8 cellular contexts compared by ENCODE assay signal in the genomic region with DNA sequence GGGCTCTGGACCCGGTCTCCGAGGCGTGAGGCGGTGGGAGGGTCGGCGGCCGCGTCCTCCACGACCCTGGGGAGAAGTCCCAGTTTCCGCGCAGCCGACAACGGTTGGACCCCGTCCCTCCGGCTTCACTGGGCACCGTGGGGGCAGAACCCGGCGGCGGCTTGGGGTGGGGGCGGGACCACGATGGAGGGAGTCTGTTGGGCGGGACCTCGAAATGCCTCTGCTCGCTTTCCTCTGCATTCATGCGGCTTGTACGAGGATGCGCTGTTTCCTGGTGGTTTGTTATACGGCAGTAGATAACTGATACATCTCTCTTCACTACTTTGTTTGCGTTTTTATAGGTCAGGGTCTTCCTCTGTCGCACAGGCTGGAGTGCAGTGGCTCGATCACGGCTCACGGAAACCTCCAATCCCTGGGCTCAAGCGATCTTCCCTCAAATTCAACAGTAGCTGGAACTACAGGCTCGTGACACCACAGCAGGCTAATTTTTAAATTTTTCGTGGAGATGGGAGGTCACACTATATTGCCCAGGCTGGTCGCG. TPM values are rescaled to one million over a fixed set of nuclear protein-coding genes. Genes with fewer than 3 reads are reported as not detected.
DNase-seq lines count a peak whose midpoint lies in the region; ATAC-seq, FAIRE-seq and TF ChIP-seq lines count a peak whose summit lies in the region.

No MANE protein-coding gene starts in this region.

- ATAC-seq in K562, result peak; percentile 17

- in situ Hi-C loops in K562 (cut with MboI), result loop anchor here (5.0 to 10.0 kb wide), 2 partner anchors 166 to 658 kb away; no protein-coding TSS in a partner anchor

- FAIRE-seq in K562 (lab: Jason Lieb, UNC) (no peak), GM12892 (lab: Jason Lieb, UNC) (no peak)

- peak overlapping the region; percentile 99 for H2AFZ ChIP-seq in K562 (ENCODE audit: low read depth, low read length)

- no peaks in the 10 kb centered on the region for H3K9me1 ChIP-seq in K562 (ENCODE audit: control insufficient read depth, insufficient read depth, low read length)

- peak overlapping the region; percentile 87 for H3K4me2 ChIP-seq in K562 (ENCODE audit: insufficient read depth, low read length)

- TF ChIP-seq RAD21 in K562 (CRISPR knock-in tag; conservative IDR thresholded peaks at IDR 0.05 in 1 of 2, IDR thresholded peaks at IDR 0.05 in 1 of 2), result no peak

- intact Hi-C loops in K562 (cut with micrococcal nuclease), result loop anchor here (5.0 kb wide), 2 partner anchors 481 to 586 kb away; no protein-coding TSS in a partner anchor
- intact Hi-C loops in spleen (cut with DNase I; ENCODE audit: low total_unique reads), result loop anchor here (10.0 kb wide), 2 partner anchors 358 to 478 kb away; partner anchors contain the start of gene ZNF266

- H3K9me3 ChIP-seq in K562 (replicated peaks; ENCODE audit: control insufficient read depth, insufficient read depth, low read depth, low read length) (peaks cover 5% of the 10 kb centered on the region; the same call in 1 of the 2 replicates), spleen (no peaks in the 10 kb centered on the region)

- POLR2A ChIA-PET in K562 (lab: Yijun Ruan, JAX), result interaction anchor here (0.7 to 1.0 kb wide), 2 partner anchors 20 to 145 kb away, joined by 3 read pairs; no protein-coding TSS in a partner anchor

- H3K27me3 Mint-ChIP-seq in T-helper 1 cell treated with Interleukin-12 subunit alpha and Interleukin-12 subunit beta and Interleukin-4 antibody, amounts not matched to agents 30 μg/mL and 1 μg/mL, for 36 hours (ENCODE audit: low read depth), result no peaks in the 10 kb centered on the region

- WGBS in K562 (ENCODE audit: insufficient coverage, low coverage, missing lambda C conversion rate), result 28% methylated on average over 28 of the region's 38 CpGs
- 17 to 25% (median 18%) methylated on average over 28 to 38 of the region's 38 CpGs for WGBS in spleen, 5 donors

- H3K4me3 Mint-ChIP-seq in T-helper 1 cell treated with Interleukin-12 subunit alpha and Interleukin-12 subunit beta and Interleukin-4 antibody, amounts not matched to agents 30 μg/mL and 1 μg/mL, for 36 hours, result peak overlapping the region; percentile 90

- H3K36me3 Mint-ChIP-seq in T-helper 1 cell treated with Interleukin-12 subunit alpha and Interleukin-12 subunit beta and Interleukin-4 antibody, amounts not matched to agents 30 μg/mL and 1 μg/mL, for 36 hours (ENCODE audit: low read depth), result peaks cover 5% of the 10 kb centered on the region

- H3K9ac ChIP-seq in K562 (ENCODE audit: insufficient read depth in 1 of 2, low read depth in 2 of 2, low read length in 2 of 2), result peak overlapping the region; percentile 76 to 95

- H3K27me3 ChIP-seq in K562 (ENCODE audit: control insufficient read depth in 2 of 2, insufficient read depth in 2 of 2, low read length in 2 of 2) (no peaks in the 10 kb centered on the region), spleen (replicated peaks in 1 of 7) (no peaks in the 10 kb centered on the region)

- H3K9me3 Mint-ChIP-seq in T-helper 1 cell treated with Interleukin-12 subunit alpha and Interleukin-12 subunit beta and Interleukin-4 antibody, amounts not matched to agents 30 μg/mL and 1 μg/mL, for 36 hours, result peaks cover 4% of the 10 kb centered on the region

- H3K27ac Mint-ChIP-seq in T-helper 1 cell treated with Interleukin-12 subunit alpha and Interleukin-12 subunit beta and Interleukin-4 antibody, amounts not matched to agents 30 μg/mL and 1 μg/mL, for 36 hours, result peak overlapping the region; percentile 85

- TF ChIP-seq POLR2A in K562 (conservative IDR thresholded peaks at IDR 0.05) (peak; percentile 43; the same call in 1 of the 2 replicates), spleen (IDR thresholded peaks at IDR 0.05) (no peak), GM12892 (IDR thresholded peaks at IDR 0.05; ENCODE audit: low read depth, low read length) (no peak)

- TF ChIP-seq EP300 in K562 (IDR thresholded peaks at IDR 0.05; ENCODE audit: low read length), result no peak

- H4K20me1 ChIP-seq in K562 (replicated peaks; ENCODE audit: control insufficient read depth, insufficient read depth, low read length), result no peaks in the 10 kb centered on the region

- TF ChIP-seq CTCF in K562 (IDR thresholded peaks at IDR 0.05 in 2 of 3, conservative IDR thresholded peaks at IDR 0.05 in 1 of 3; ENCODE audit: insufficient read depth in 2 of 3, low read depth in 1 of 3, low read length in 3 of 3), result no peak
- no peak for TF ChIP-seq CTCF in spleen (IDR thresholded peaks at IDR 0.05 in 8 of 11, conservative IDR thresholded peaks at IDR 0.05 in 3 of 11)

- H3K79me2 ChIP-seq in K562 (ENCODE audit: control insufficient read depth, insufficient read depth, low read length), result peaks cover 3% of the 10 kb centered on the region; the same call in 1 of the 3 replicates

- H3K27ac ChIP-seq in K562 (ENCODE audit: extremely low read depth, low read depth, low read length), result peak overlapping the region; percentile 93
- peak overlapping the region; percentile 83 to 93 (median 90) for H3K27ac ChIP-seq in spleen

- TSS peak; percentile 85 for BruUV-seq in K562 (replicated peaks; lab: Mats Ljungman, UMichigan)

- CTCF ChIA-PET in K562 (lab: Yijun Ruan, JAX; ENCODE audit: low intra/inter-chr PET ratio), result interaction anchor here (0.7 kb wide), 1 partner anchor 121 kb away, joined by 4 read pairs; no protein-coding TSS in a partner anchor

- H3K4me1 ChIP-seq in K562 (replicated peaks in 1 of 2; ENCODE audit: control insufficient read depth in 2 of 2, insufficient read depth in 2 of 2, low read length in 2 of 2) (peaks cover 24 to 28% of the 10 kb centered on the region in 2 experiments), spleen (peaks cover 3 to 33% (median 15%) of the 10 kb centered on the region in 6 donors)

- DNase-seq in NCI-H2081 (lab: John Stamatoyannopoulos, UW), result peak; percentile 24 to 28
- DNase-seq in NCI-H2081 treated with DMSO at 0.1 percent for 48 hours (lab: John Stamatoyannopoulos, UW), result no peak
- DNase-seq in K562 (ENCODE audit: extremely low read depth in 1 of 4, low spot score in 3 of 4), result peak in 2 of 4 experiments; percentile 23 to 61
- peak; percentile 18 for DNase-seq in iPS-NIHi7 (ENCODE audit: extremely low spot score)
- DNase-seq in spleen, result no peak
- DNase-seq in GM12892 (ENCODE audit: insufficient read length), result no peak
- no peak for DNase-seq in SW 1271 (lab: John Stamatoyannopoulos, UW)

- peaks cover 22% of the 10 kb centered on the region for H3K4me1 Mint-ChIP-seq in T-helper 1 cell treated with Interleukin-12 subunit alpha and Interleukin-12 subunit beta and Interleukin-4 antibody, amounts not matched to agents 30 μg/mL and 1 μg/mL, for 36 hours (ENCODE audit: low read depth)

- H3K4me3 ChIP-seq in K562 (peak overlapping the region; percentile 77), spleen (peak overlapping the region; percentile 50 to 88 (median 61))

- H3K36me3 ChIP-seq in K562 (ENCODE audit: control insufficient read depth, insufficient read depth, low read length) (no peaks in the 10 kb centered on the region), spleen (no peaks in the 10 kb centered on the region)

RNA-seq across cellular contexts. Expression of gene ZNF846, which starts 24.6 kb away (rescaled TPM):
- 16.6 and 37.0 TPM in 2 replicates for total RNA-seq in K562 (2011; cell fraction: chromatin; rRNA removed; ENCODE audit: low replicate concordance)
- total RNA-seq in K562 (2011; cell fraction: nucleolus; rRNA removed), result 12.7 and 14.3 TPM in 2 replicates
- total RNA-seq in K562 (2011; cell fraction: nucleoplasm; rRNA removed), result 18.8 and 24.1 TPM in 2 replicates
- total RNA-seq in K562 (2014; rRNA removed) (4.5 and 5.2 TPM in 2 replicates), K562 (2014; rRNA removed; fragmentation: Illumina TruSeq; extraction: Trizol) (8.5 and 8.6 TPM in 2 replicates), K562 (2015; rRNA removed; fragmentation: Illumina TruSeq; extraction: Trizol) (6.8 and 8.7 TPM in 2 replicates), K562 (2021) (5.1 and 7.8 TPM in 2 replicates), spleen (10 to 100 TPM in 6 of 7 donors, 1 to 10 TPM in 1; 7.8 to 24.0 (median 17.0) TPM)
- polyA plus RNA-seq in K562 (2011; rRNA removed) (6.0 and 8.5 TPM in 2 replicates), K562 (2014; fragmentation: Illumina TruSeq; extraction: Trizol) (6.2 and 6.8 TPM in 2 replicates), K562 (2014; fragmentation: Nextera tagmentation; extraction: Ambion mirVana) (1 to 10 TPM; 4.1 to 4.5 TPM), K562 (2014; rRNA removed) (8.6 and 11.1 TPM in 2 replicates), spleen (1 to 10 TPM; 4.8 to 5.9 (median 5.5) TPM)
- 3.3 and 4.8 TPM in 2 replicates for polyA plus RNA-seq in K562 (2011; cell fraction: cytosol; rRNA removed)
- 8.7 and 13.1 TPM in 2 replicates for polyA plus RNA-seq in K562 (2011; cell fraction: nucleus; rRNA removed)
- 7.9 and 10.4 TPM in 2 replicates for polyA plus RNA-seq in K562 (2012)
- polyA minus RNA-seq in K562 (2011; rRNA and poly(A)+ RNA removed), result 9.9 and 11.9 TPM in 2 replicates
- polyA minus RNA-seq in K562 (2011; cell fraction: cytosol; rRNA and poly(A)+ RNA removed), result 2.0 and 4.5 TPM in 2 replicates
- 9.2 and 10.4 TPM in 2 replicates for polyA minus RNA-seq in K562 (2011; cell fraction: nucleus; rRNA and poly(A)+ RNA removed)
- polyA plus RNA-seq in GM12892 (2012; ENCODE audit: missing spikeins), result 2.8 TPM

RNA-seq across cellular contexts. Expression of gene FBXL12, which starts 25.8 kb away (rescaled TPM):
- 51.6 and 99.0 TPM in 2 replicates for total RNA-seq in K562 (2011; cell fraction: chromatin; rRNA removed; ENCODE audit: low replicate concordance)
- total RNA-seq in K562 (2011; cell fraction: nucleolus; rRNA removed), result 82.6 and 111 TPM in 2 replicates
- total RNA-seq in K562 (2011; cell fraction: nucleoplasm; rRNA removed), result 71.9 and 76.0 TPM in 2 replicates
- total RNA-seq in K562 (2014; rRNA removed) (28.4 and 36.6 TPM in 2 replicates), K562 (2014; rRNA removed; fragmentation: Illumina TruSeq; extraction: Trizol) (11.8 and 12.8 TPM in 2 replicates), K562 (2015; rRNA removed; fragmentation: Illumina TruSeq; extraction: Trizol) (20.0 and 20.1 TPM in 2 replicates), K562 (2021) (37.1 and 37.7 TPM in 2 replicates), spleen (10 to 100 TPM; 19.8 to 31.9 (median 22.9) TPM)
- polyA plus RNA-seq in K562 (2011; rRNA removed) (27.1 and 34.2 TPM in 2 replicates), K562 (2014; fragmentation: Illumina TruSeq; extraction: Trizol) (26.5 and 37.4 TPM in 2 replicates), K562 (2014; fragmentation: Nextera tagmentation; extraction: Ambion mirVana) (1 to 10 TPM; 2.7 to 3.9 TPM), K562 (2014; rRNA removed) (39.8 and 40.5 TPM in 2 replicates), spleen (10 to 100 TPM; 14.5 to 18.1 (median 16.0) TPM)
- 35.0 and 92.1 TPM in 2 replicates for polyA plus RNA-seq in K562 (2011; cell fraction: cytosol; rRNA removed)
- polyA plus RNA-seq in K562 (2011; cell fraction: nucleus; rRNA removed), result 50.1 and 90.2 TPM in 2 replicates
- polyA plus RNA-seq in K562 (2012), result 28.2 and 35.5 TPM in 2 replicates
- polyA minus RNA-seq in K562 (2011; rRNA and poly(A)+ RNA removed), result 9.5 and 11.8 TPM in 2 replicates
- polyA minus RNA-seq in K562 (2011; cell fraction: cytosol; rRNA and poly(A)+ RNA removed), result 18.6 and 19.3 TPM in 2 replicates
- 32.0 and 33.4 TPM in 2 replicates for polyA minus RNA-seq in K562 (2011; cell fraction: nucleus; rRNA and poly(A)+ RNA removed)
- 9.8 TPM for polyA plus RNA-seq in GM12892 (2012; ENCODE audit: missing spikeins)

RNA-seq across cellular contexts. Expression of gene UBL5, which starts 34.6 kb away (rescaled TPM):
- total RNA-seq in K562 (2011; cell fraction: chromatin; rRNA removed; ENCODE audit: low replicate concordance), result 39.7 and 67.9 TPM in 2 replicates
- 97.9 and 112 TPM in 2 replicates for total RNA-seq in K562 (2011; cell fraction: nucleolus; rRNA removed)
- 87.5 and 111 TPM in 2 replicates for total RNA-seq in K562 (2011; cell fraction: nucleoplasm; rRNA removed)
- 424 and 564 TPM in 2 replicates for total RNA-seq in K562 (2014; rRNA removed)
- 465 and 492 TPM in 2 replicates for total RNA-seq in K562 (2014; rRNA removed; fragmentation: Illumina TruSeq; extraction: Trizol)
- 383 and 410 TPM in 2 replicates for total RNA-seq in K562 (2015; rRNA removed; fragmentation: Illumina TruSeq; extraction: Trizol)
- total RNA-seq in K562 (2021), result 489 and 520 TPM in 2 replicates
- 833 and 989 TPM in 2 replicates for polyA plus RNA-seq in K562 (2011; rRNA removed)
- 727 and 1,456 TPM in 2 replicates for polyA plus RNA-seq in K562 (2011; cell fraction: cytosol; rRNA removed)
- polyA plus RNA-seq in K562 (2011; cell fraction: nucleus; rRNA removed), result 352 and 598 TPM in 2 replicates
- polyA plus RNA-seq in K562 (2012), result 383 and 1,143 TPM in 2 replicates
- 602 and 613 TPM in 2 replicates for polyA plus RNA-seq in K562 (2014; fragmentation: Illumina TruSeq; extraction: Trizol)
- 1,000 to 10,000 TPM in 1 of 2 experiments, 100 to 1,000 TPM in 1; 995 to 1,140 TPM for polyA plus RNA-seq in K562 (2014; fragmentation: Nextera tagmentation; extraction: Ambion mirVana)
- polyA plus RNA-seq in K562 (2014; rRNA removed), result 1,210 and 1,266 TPM in 2 replicates
- polyA minus RNA-seq in K562 (2011; rRNA and poly(A)+ RNA removed), result 303 and 304 TPM in 2 replicates
- 86.1 and 91.4 TPM in 2 replicates for polyA minus RNA-seq in K562 (2011; cell fraction: cytosol; rRNA and poly(A)+ RNA removed)
- polyA minus RNA-seq in K562 (2011; cell fraction: nucleus; rRNA and poly(A)+ RNA removed), result 33.3 and 49.1 TPM in 2 replicates
- 100 to 1,000 TPM; 180 to 286 (median 224) TPM for total RNA-seq in spleen
- 100 to 1,000 TPM; 615 to 778 (median 743) TPM for polyA plus RNA-seq in spleen
- polyA plus RNA-seq in GM12892 (2012; ENCODE audit: missing spikeins), result 775 TPM

RNA-seq across cellular contexts. Expression of gene PIN1, which starts 42.0 kb away (rescaled TPM):
- total RNA-seq in K562 (2011; cell fraction: chromatin; rRNA removed; ENCODE audit: low replicate concordance), result 28.9 and 74.2 TPM in 2 replicates
- total RNA-seq in K562 (2011; cell fraction: nucleolus; rRNA removed), result 53.7 and 55.2 TPM in 2 replicates
- 39.3 and 42.7 TPM in 2 replicates for total RNA-seq in K562 (2011; cell fraction: nucleoplasm; rRNA removed)
- total RNA-seq in K562 (2014; rRNA removed), result 178 and 240 TPM in 2 replicates
- 16.7 and 24.2 TPM in 2 replicates for total RNA-seq in K562 (2014; rRNA removed; fragmentation: Illumina TruSeq; extraction: Trizol)
- 55.8 and 60.9 TPM in 2 replicates for total RNA-seq in K562 (2015; rRNA removed; fragmentation: Illumina TruSeq; extraction: Trizol)
- 97.6 and 104 TPM in 2 replicates for total RNA-seq in K562 (2021)
- polyA plus RNA-seq in K562 (2011; rRNA removed), result 42.5 and 48.1 TPM in 2 replicates
- polyA plus RNA-seq in K562 (2011; cell fraction: cytosol; rRNA removed), result 72.1 and 158 TPM in 2 replicates
- polyA plus RNA-seq in K562 (2011; cell fraction: nucleus; rRNA removed), result 44.6 and 79.3 TPM in 2 replicates
- 74.0 and 77.2 TPM in 2 replicates for polyA plus RNA-seq in K562 (2012)
- polyA plus RNA-seq in K562 (2014; fragmentation: Illumina TruSeq; extraction: Trizol), result 19.6 and 58.2 TPM in 2 replicates
- polyA plus RNA-seq in K562 (2014; fragmentation: Nextera tagmentation; extraction: Ambion mirVana), result 1 to 10 TPM; 1.6 to 4.1 TPM
- polyA plus RNA-seq in K562 (2014; rRNA removed), result 131 and 180 TPM in 2 replicates
- 6.7 and 10.2 TPM in 2 replicates for polyA minus RNA-seq in K562 (2011; rRNA and poly(A)+ RNA removed)
- 21.9 and 23.9 TPM in 2 replicates for polyA minus RNA-seq in K562 (2011; cell fraction: cytosol; rRNA and poly(A)+ RNA removed)
- 14.3 and 14.9 TPM in 2 replicates for polyA minus RNA-seq in K562 (2011; cell fraction: nucleus; rRNA and poly(A)+ RNA removed)
- 10 to 100 TPM; 37.7 to 53.2 (median 46.8) TPM for total RNA-seq in spleen
- polyA plus RNA-seq in spleen, result 10 to 100 TPM; 60.8 to 86.1 (median 77.7) TPM
- polyA plus RNA-seq in GM12892 (2012; ENCODE audit: missing spikeins), result 36.4 TPM

Comparison
In these comparisons a context has a peak if more than half of its experiments do, and no peak if none do; other contexts are left out.
1. DNase-seq: peak in NCI-H2081 (2 of 2) and iPS-NIHi7 (single experiment); none in NCI-H2081 treated with DMSO at 0.1 percent for 48 hours (single experiment), spleen (single experiment), GM12892 (single experiment) and SW 1271 (0 of 2).